In genomic region chr18:74596959-74597661, GRCh38 we compare ENCODE assay signal across 8 cellular contexts.
DNase-seq lines count a peak whose midpoint lies in the region; ATAC-seq lines count a peak whose summit lies in the region.

No MANE protein-coding gene starts in this region.

- ATAC-seq in HG02678 (IDR thresholded peaks at IDR 0.05; ENCODE audit: unreplicated experiment): peak; percentile 34

- DNase-seq in NCI-H1694 treated with DMSO at 0.1 percent for 48 hours (lab: John Stamatoyannopoulos, UW): peak; percentile 64
- no peak for DNase-seq in NCI-H1694 (lab: John Stamatoyannopoulos, UW)
- peak; percentile 92 for DNase-seq in NCI-H146 (lab: John Stamatoyannopoulos, UW)
- DNase-seq in activated CD4-positive, CD25-positive, alpha-beta regulatory T cell treated with anti-CD3 and anti-CD28 coated beads, Interleukin-2, amount 50 U/mL, for 16 hours (ENCODE audit: low read depth, low spot score): peak; percentile 43
- DNase-seq in central memory CD4-positive, alpha-beta T cell: peak; percentile 1
- peak; percentile 88 for DNase-seq in left kidney (ENCODE audit: low read depth, low spot score)
- peak; percentile 49 for DNase-seq in stimulated activated CD4-positive, alpha-beta T cell treated with anti-CD3 and anti-CD28 coated beads, Interleukin-2, amount 100 ng/mL, for 4 hours (ENCODE audit: low read depth)
